In genomic region chr1:36177589-36178463, GRCh38 we compare ENCODE assay signal across 1 cellular context.
TF ChIP-seq lines count a peak whose summit lies in the region.

No MANE protein-coding gene starts in this region.

TF ChIP-seq in H1, 55 proteins besides CTCF, POLR2A, EP300 and RAD21:
- TF ChIP-seq USF2 (IDR thresholded peaks at IDR 0.05; ENCODE audit: low read length): no peak
- no peak for TF ChIP-seq ASH2L (IDR thresholded peaks at IDR 0.05; ENCODE audit: low read length)
- TF ChIP-seq SIN3A (conservative IDR thresholded peaks at IDR 0.05 in 1 of 2, IDR thresholded peaks at IDR 0.05 in 1 of 2; ENCODE audit: low read depth in 1 of 2, low read length in 2 of 2): no peak
- TF ChIP-seq SUZ12 (IDR thresholded peaks at IDR 0.05; ENCODE audit: low read length): no peak
- TF ChIP-seq RXRA (IDR thresholded peaks at IDR 0.05; ENCODE audit: insufficient read depth, low read depth, low read length): no peak
- TF ChIP-seq EGR1 (IDR thresholded peaks at IDR 0.05; ENCODE audit: borderline replicate concordance, low read depth, low read length): no peak
- no peak for TF ChIP-seq GABPA (IDR thresholded peaks at IDR 0.05; ENCODE audit: borderline replicate concordance, insufficient read depth, low read length)
- TF ChIP-seq, protein P1, sequence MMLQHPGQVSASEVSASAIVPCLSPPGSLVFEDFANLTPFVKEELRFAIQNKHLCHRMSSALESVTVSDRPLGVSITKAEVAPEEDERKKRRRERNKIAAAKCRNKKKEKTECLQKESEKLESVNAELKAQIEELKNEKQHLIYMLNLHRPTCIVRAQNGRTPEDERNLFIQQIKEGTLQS (IDR thresholded peaks at IDR 0.05; ENCODE audit: insufficient read depth, low read depth, low read length): no peak
TF ChIP-seq in H1: peak in this region for 0.
